In genomic region chr1:94840811-94841210, GRCh38 we compare ENCODE assay signal across 29 cellular contexts. TPM values are rescaled to one million over a fixed set of nuclear protein-coding genes. Genes with fewer than 3 reads are reported as not detected.
DNase-seq lines count a peak whose midpoint lies in the region; ATAC-seq, FAIRE-seq and TF ChIP-seq lines count a peak whose summit lies in the region.
"Had no signal": no experiment of that assay in that cellular context is flagged by ENCODE, and none has a peak within 500 bp of the region (broad histone marks: within the 10 kb centered on the region; RNA-seq: fewer than 3 reads in every experiment).

No MANE protein-coding gene starts in this region.

- no peak overlapping the region for H2BK120ac ChIP-seq in H1 (replicated peaks; ENCODE audit: low read depth, low read length)
- no peak overlapping the region for H2BK120ac ChIP-seq in mesenchymal stem cell (ENCODE audit: low read depth, low read length)

- no peak overlapping the region for H3K14ac ChIP-seq in H1 (ENCODE audit: insufficient read length)
- no peak overlapping the region for H3K14ac ChIP-seq in mesenchymal stem cell (ENCODE audit: low read length in 2 of 2)

- BruUV-seq in HepG2 (replicated peaks; lab: Mats Ljungman, UMichigan) (no TSS peak), K562 (replicated peaks; lab: Mats Ljungman, UMichigan) (no TSS peak)

- no peaks in the 10 kb centered on the region for H3K9me1 ChIP-seq in K562 (ENCODE audit: control insufficient read depth, insufficient read depth, low read length)

- H2BK15ac ChIP-seq in H1 (ENCODE audit: low read length) (no peak overlapping the region), mesenchymal stem cell (ENCODE audit: low read depth, poor library complexity, severe bottlenecking) (no peak overlapping the region)

- H3K56ac ChIP-seq in H1 (replicated peaks; ENCODE audit: insufficient read length, low read depth, low read length) = no peak overlapping the region

- no peaks in the 10 kb centered on the region for H3K27me3 ChIP-seq in HepG2 (ENCODE audit: control insufficient read depth in 1 of 2, insufficient read depth in 2 of 2, low read length in 2 of 2)
- H3K27me3 ChIP-seq in right lobe of liver = no peaks in the 10 kb centered on the region
- H3K27me3 ChIP-seq in K562 (ENCODE audit: control insufficient read depth in 2 of 2, insufficient read depth in 2 of 2, low read length in 2 of 2) = peaks cover 11 to 30% of the 10 kb centered on the region in 2 experiments
- no peaks in the 10 kb centered on the region for H3K27me3 ChIP-seq in H1 (replicated peaks in 1 of 4; ENCODE audit: control insufficient read depth in 3 of 4, extremely low read depth in 1 of 4, insufficient read depth in 3 of 4, low read length in 3 of 4)
- no peaks in the 10 kb centered on the region for H3K27me3 ChIP-seq in mesenchymal stem cell (ENCODE audit: control insufficient read depth in 1 of 2, insufficient read depth in 1 of 2, low read length in 2 of 2)
- H3K27me3 ChIP-seq: BE2C, BLaER1 had no signal

- POLR2A ChIA-PET in HepG2 (lab: Yijun Ruan, JAX) = no interaction called here
- POLR2A ChIA-PET in K562 (lab: Yijun Ruan, JAX) = no interaction called here
- POLR2A ChIA-PET in H1 (lab: Charles Lee; ENCODE audit: partially characterized antibody) = interaction anchor here (0.6 kb wide), 1 partner anchor 71 kb away, joined by 3 read pairs; no protein-coding TSS in a partner anchor

- FAIRE-seq in HepG2 (lab: Jason Lieb, UNC) (no peak), K562 (lab: Jason Lieb, UNC) (no peak), H1 (lab: Jason Lieb, UNC) (no peak)
- FAIRE-seq: GM12878, GM12892, GM18507, GM19239 had no signal

- H2AK5ac ChIP-seq in H1 (ENCODE audit: low read depth, low read length) (no peak overlapping the region), mesenchymal stem cell (ENCODE audit: low read length, severe bottlenecking) (no peak overlapping the region)

- TF ChIP-seq CTCF in HepG2 (CRISPR knock-in tag; IDR thresholded peaks at IDR 0.05) (no peak), right lobe of liver (IDR thresholded peaks at IDR 0.05) (no peak), K562 (IDR thresholded peaks at IDR 0.05 in 2 of 3, conservative IDR thresholded peaks at IDR 0.05 in 1 of 3; ENCODE audit: insufficient read depth in 2 of 3, low read depth in 1 of 3, low read length in 3 of 3) (no peak), H1 (IDR thresholded peaks at IDR 0.05; ENCODE audit: control extremely low read depth in 1 of 3, insufficient read depth in 1 of 3, low read depth in 1 of 3, low read length in 3 of 3) (no peak)

- H3K79me2 ChIP-seq in HepG2 (ENCODE audit: insufficient read depth, low read length) (no peaks in the 10 kb centered on the region), K562 (ENCODE audit: control insufficient read depth, insufficient read depth, low read length) (no peaks in the 10 kb centered on the region), H1 (ENCODE audit: control insufficient read depth in 1 of 2, insufficient read depth in 2 of 2, low read length in 2 of 2) (no peaks in the 10 kb centered on the region)

- no peak overlapping the region for H3K27ac ChIP-seq in HepG2 (ENCODE audit: extremely low read length, insufficient read depth, low read length)
- no peak overlapping the region for H3K27ac ChIP-seq in right lobe of liver
- H3K27ac ChIP-seq in K562 (ENCODE audit: extremely low read depth, low read depth, low read length) = no peak overlapping the region
- H3K27ac ChIP-seq in H1 (ENCODE audit: low read depth, low read length) = no peak overlapping the region
- no peak overlapping the region for H3K27ac ChIP-seq in mesenchymal stem cell (ENCODE audit: low read length, poor library complexity, severe bottlenecking)
- H3K27ac ChIP-seq: 22Rv1, BLaER1 had no signal

- no peaks in the 10 kb centered on the region for H3K23me2 ChIP-seq in H1 (ENCODE audit: low read depth, low read length)

- no peak overlapping the region for H3K23ac ChIP-seq in H1 (ENCODE audit: insufficient read length)
- no peak overlapping the region for H3K23ac ChIP-seq in mesenchymal stem cell (ENCODE audit: low read length in 2 of 2)

- TF ChIP-seq RAD21 in HepG2 (CRISPR knock-in tag; IDR thresholded peaks at IDR 0.05) (no peak), K562 (CRISPR knock-in tag; conservative IDR thresholded peaks at IDR 0.05 in 1 of 2, IDR thresholded peaks at IDR 0.05 in 1 of 2) (no peak), H1 (IDR thresholded peaks at IDR 0.05 in 1 of 2, conservative IDR thresholded peaks at IDR 0.05 in 1 of 2; ENCODE audit: low read depth in 2 of 2, low read length in 2 of 2) (no peak)

- H3K79me1 ChIP-seq in H1 (ENCODE audit: low read depth, low read length) (no peaks in the 10 kb centered on the region), mesenchymal stem cell (replicated peaks; ENCODE audit: low read length, poor library complexity, severe bottlenecking) (no peaks in the 10 kb centered on the region)

- no peak overlapping the region for H3K9ac ChIP-seq in HepG2 (ENCODE audit: insufficient read depth, low read depth, low read length)
- H3K9ac ChIP-seq in K562 (ENCODE audit: insufficient read depth in 1 of 2, low read depth in 2 of 2, low read length in 2 of 2) = no peak overlapping the region
- no peak overlapping the region for H3K9ac ChIP-seq in H1 (replicated peaks in 1 of 4; ENCODE audit: extremely low read depth in 1 of 4, low read depth in 3 of 4, low read length in 3 of 4)
- H3K9ac ChIP-seq in mesenchymal stem cell (ENCODE audit: low read length) = no peak overlapping the region
- H3K9ac ChIP-seq: BLaER1 had no signal

- H2BK5ac ChIP-seq in H1 (ENCODE audit: low read depth, low read length) (no peak overlapping the region), mesenchymal stem cell (ENCODE audit: low read depth, low read length, poor library complexity, severe bottlenecking) (no peak overlapping the region)

- H3K4me2 ChIP-seq in HepG2 (ENCODE audit: low read depth, low read length) (no peak overlapping the region), K562 (ENCODE audit: insufficient read depth, low read length) (no peak overlapping the region), H1 (ENCODE audit: insufficient read depth in 1 of 2, low read depth in 2 of 2, low read length in 2 of 2) (no peak overlapping the region), mesenchymal stem cell (ENCODE audit: low read length, poor library complexity, severe bottlenecking) (no peak overlapping the region)
- H3K4me2 ChIP-seq: BLaER1 had no signal

- in situ Hi-C loops in HepG2 (cut with HindIII; ENCODE audit: extremely low pct_ligation_motif_present, low pct_unique_long_range_greater_than_20kb) (no loop called here), K562 (cut with MboI) (no loop called here)

- H4K91ac ChIP-seq in H1 (replicated peaks; ENCODE audit: insufficient read length, low read length) (no peak overlapping the region), mesenchymal stem cell (ENCODE audit: low read length) (no peak overlapping the region)

- DNase-seq in HepG2 (ENCODE audit: low spot score) (no peak), right lobe of liver (no peak), K562 (ENCODE audit: extremely low read depth in 1 of 4, low spot score in 3 of 4) (no peak), H1 (ENCODE audit: low read depth in 1 of 2, low spot score in 2 of 2) (no peak), mesenchymal stem cell (no peak)
- DNase-seq: ACHN; BE2C; C1 segment of cervical spinal cord; CD4-positive, alpha-beta memory T cell; CD4-positive, CD25-positive, alpha-beta regulatory T cell; CD8-positive, alpha-beta memory T cell; COR-L47; DMS 273 treated with DMSO at 0.1 percent for 48 hours; DMS153; DMS53; DMS79; DND-41; EL; GDM1 had no signal

- no peaks in the 10 kb centered on the region for H4K20me1 ChIP-seq in HepG2 (ENCODE audit: insufficient read depth, low read length)
- H4K20me1 ChIP-seq in K562 (replicated peaks; ENCODE audit: control insufficient read depth, insufficient read depth, low read length) = no peaks in the 10 kb centered on the region
- no peaks in the 10 kb centered on the region for H4K20me1 ChIP-seq in H1 (replicated peaks in 1 of 2; ENCODE audit: control insufficient read depth in 1 of 2, insufficient read depth in 2 of 2, low read length in 2 of 2)
- H4K20me1 ChIP-seq: BLaER1 had no signal

- H4K8ac ChIP-seq in H1 (ENCODE audit: extremely low read depth, insufficient read depth, low read length) (no peak overlapping the region), mesenchymal stem cell (ENCODE audit: low read length) (no peak overlapping the region)

- no peak overlapping the region for H2BK20ac ChIP-seq in H1 (ENCODE audit: low read length)

- H3K4ac ChIP-seq in H1 (replicated peaks; ENCODE audit: insufficient read length, low read depth, low read length) (no peak overlapping the region), mesenchymal stem cell (ENCODE audit: low read depth in 1 of 2, low read length in 2 of 2) (no peak overlapping the region)

- CTCF ChIA-PET in HepG2 (lab: Yijun Ruan, JAX; ENCODE audit: low intra/inter-chr PET ratio, low total read pairs) = no interaction called here
- CTCF ChIA-PET in K562 (lab: Yijun Ruan, JAX; ENCODE audit: low intra/inter-chr PET ratio) = no interaction called here
- CTCF ChIA-PET in H1 (lab: Charles Lee; ENCODE audit: partially characterized antibody) = interaction anchor here (0.8 to 2.6 kb wide), 4 partner anchors 11 to 203 kb away, joined by 3 to 14 read pairs (median 5); no protein-coding TSS in a partner anchor

- H3K4me1 ChIP-seq in HepG2 (ENCODE audit: insufficient read depth, low read length) = no peaks in the 10 kb centered on the region
- no peaks in the 10 kb centered on the region for H3K4me1 ChIP-seq in right lobe of liver
- no peaks in the 10 kb centered on the region for H3K4me1 ChIP-seq in K562 (replicated peaks in 1 of 2; ENCODE audit: control insufficient read depth in 2 of 2, insufficient read depth in 2 of 2, low read length in 2 of 2)
- H3K4me1 ChIP-seq in H1 (replicated peaks in 1 of 4; ENCODE audit: control insufficient read depth in 3 of 4, insufficient read depth in 4 of 4, low read length in 3 of 4) = no peaks in the 10 kb centered on the region
- no peaks in the 10 kb centered on the region for H3K4me1 ChIP-seq in mesenchymal stem cell (ENCODE audit: control insufficient read depth, insufficient read depth, low read depth, low read length)
- H3K4me1 ChIP-seq: BE2C, BLaER1 had no signal

- 92% methylated on average over 5 of the region's 5 CpGs for WGBS in HepG2 (ENCODE audit: low lambda C conversion rate)
- WGBS in right lobe of liver (ENCODE audit: insufficient coverage, low coverage, low lambda C conversion rate, missing lambda C conversion rate) = 100% methylated on average over 2 of the region's 5 CpGs
- 2% methylated on average over 5 of the region's 5 CpGs for whole genome bisulfite sequencing in K562 (ENCODE audit: insufficient coverage, low coverage, missing lambda C conversion rate)
- 93% methylated on average over 5 of the region's 5 CpGs; no CpG with 5 or more reads in 1 of the 2 experiments for WGBS in H1 (ENCODE audit: extremely low coverage in 1 of 2, insufficient coverage in 1 of 2, insufficient read length in 1 of 2, insufficient replicate concordance in 2 of 2, low coverage in 1 of 2, low lambda C conversion rate in 2 of 2, missing lambda C conversion rate in 1 of 2), 2 experiments
- 100% methylated on average over 3 of the region's 5 CpGs for WGBS in mesenchymal stem cell

- H3K4me3 ChIP-seq in HepG2 (replicated peaks in 1 of 3; ENCODE audit: insufficient read depth in 1 of 3, low read depth in 2 of 3, low read length in 3 of 3) = no peak overlapping the region
- H3K4me3 ChIP-seq in right lobe of liver = no peak overlapping the region
- no peak overlapping the region for H3K4me3 ChIP-seq in K562
- no peak overlapping the region for H3K4me3 ChIP-seq in H1 (ENCODE audit: extremely low read depth in 1 of 4, insufficient read depth in 2 of 4, low read depth in 3 of 4, low read length in 4 of 4)
- H3K4me3 ChIP-seq in mesenchymal stem cell (ENCODE audit: insufficient read depth in 1 of 2, low read depth in 1 of 2, low read length in 2 of 2) = no peak overlapping the region
- H3K4me3 ChIP-seq: BLaER1, GM12878 had no signal

- no peak overlapping the region for H2BK12ac ChIP-seq in H1 (ENCODE audit: low read depth, low read length)
- no peak overlapping the region for H2BK12ac ChIP-seq in mesenchymal stem cell (ENCODE audit: low read length in 2 of 2)

- no peak overlapping the region for H3K18ac ChIP-seq in H1 (ENCODE audit: extremely low read depth, low read length)
- no peak overlapping the region for H3K18ac ChIP-seq in mesenchymal stem cell (ENCODE audit: low read depth in 1 of 2, low read length in 2 of 2)

- H2AFZ ChIP-seq in HepG2 (ENCODE audit: low read length) = no peak overlapping the region
- no peak overlapping the region for H2AFZ ChIP-seq in K562 (ENCODE audit: low read depth, low read length)
- H2AFZ ChIP-seq in H1 (ENCODE audit: low read length) = no peak overlapping the region
- no peak overlapping the region for H2AFZ ChIP-seq in mesenchymal stem cell (ENCODE audit: low read depth, low read length)

- ATAC-seq in HepG2 (no peak), right lobe of liver (no peak), K562 (no peak), GM18873 (IDR thresholded peaks at IDR 0.05; ENCODE audit: low FRiP score, unreplicated experiment) (no peak)
- ATAC-seq: GM12878 had no signal

- no peak overlapping the region for H4K5ac ChIP-seq in H1 (ENCODE audit: insufficient read length, low read depth, low read length)

- no peak for TF ChIP-seq POLR2A in HepG2 (IDR thresholded peaks at IDR 0.05; ENCODE audit: insufficient read depth in 1 of 2, low read depth in 2 of 2, low read length in 2 of 2)
- TF ChIP-seq POLR2A in right lobe of liver (IDR thresholded peaks at IDR 0.05) = no peak
- no peak for TF ChIP-seq POLR2A in K562 (conservative IDR thresholded peaks at IDR 0.05)
- no peak for TF ChIP-seq POLR2A in H1 (IDR thresholded peaks at IDR 0.05; ENCODE audit: control extremely low read depth in 1 of 2, low read depth in 2 of 2, low read length in 2 of 2)

- H3K9me3 ChIP-seq in HepG2 (ENCODE audit: low read length) = no peaks in the 10 kb centered on the region
- no peaks in the 10 kb centered on the region for H3K9me3 ChIP-seq in right lobe of liver
- no peaks in the 10 kb centered on the region for H3K9me3 ChIP-seq in K562 (replicated peaks; ENCODE audit: control insufficient read depth, insufficient read depth, low read depth, low read length)
- H3K9me3 ChIP-seq in H1 (ENCODE audit: insufficient read depth in 2 of 2, low read depth in 1 of 2, low read length in 1 of 2) = no peaks in the 10 kb centered on the region
- no peaks in the 10 kb centered on the region for H3K9me3 ChIP-seq in mesenchymal stem cell (ENCODE audit: control insufficient read depth, low read length)
- H3K9me3 ChIP-seq: BE2C, BLaER1 had no signal

- intact Hi-C loops in HepG2 (cut with micrococcal nuclease; ENCODE audit: unreplicated experiment) = no loop called here
- intact Hi-C loops in right lobe of liver (cut with DNase I) = no loop called here
- intact Hi-C loops in K562 (cut with micrococcal nuclease) = no loop called here

- H3K36me3 ChIP-seq in HepG2 (replicated peaks in 1 of 2; ENCODE audit: control insufficient read depth in 1 of 2, insufficient read depth in 2 of 2, low read length in 2 of 2) (peaks cover 1 to 4% of the 10 kb centered on the region in 2 experiments; a peak in 4 of 5 replicates), right lobe of liver (no peaks in the 10 kb centered on the region), K562 (ENCODE audit: control insufficient read depth, insufficient read depth, low read length) (no peaks in the 10 kb centered on the region), H1 (ENCODE audit: control insufficient read depth in 2 of 4, insufficient read depth in 4 of 4, low read length in 3 of 4) (no peaks in the 10 kb centered on the region), mesenchymal stem cell (ENCODE audit: control insufficient read depth in 1 of 2, insufficient read depth in 2 of 2, low read depth in 1 of 2, low read length in 2 of 2) (peaks cover 0 to 45% of the 10 kb centered on the region in 2 experiments)
- H3K36me3 ChIP-seq: BE2C had no signal

- TF ChIP-seq EP300 in HepG2 (IDR thresholded peaks at IDR 0.05; ENCODE audit: low read depth in 2 of 2, low read length in 2 of 2) (no peak), HepG2 (CRISPR knock-in tag; IDR thresholded peaks at IDR 0.05; ENCODE audit: borderline replicate concordance) (no peak), K562 (IDR thresholded peaks at IDR 0.05; ENCODE audit: low read length) (no peak), H1 (IDR thresholded peaks at IDR 0.05; ENCODE audit: borderline replicate concordance in 1 of 2, low read depth in 2 of 2, low read length in 2 of 2) (no peak)

RNA-seq across cellular contexts. Expression of gene SLC44A3, which starts 20.7 kb away (rescaled TPM):
- total RNA-seq in HepG2 (2016; rRNA removed; fragmentation: Illumina TruSeq; extraction: Trizol) = 3.8 and 6.8 TPM in 2 replicates
- 2.6 and 3.7 TPM in 2 replicates for total RNA-seq in HepG2 (2016; cell fraction: cytosol; rRNA removed; fragmentation: Illumina TruSeq; extraction: Trizol; ENCODE audit: low read depth)
- 3.9 and 7.2 TPM in 2 replicates for total RNA-seq in HepG2 (2016; cell fraction: insoluble cytoplasmic fraction; rRNA removed; fragmentation: Illumina TruSeq; extraction: Trizol)
- 4.5 and 5.9 TPM in 2 replicates for total RNA-seq in HepG2 (2016; cell fraction: membrane; rRNA removed; fragmentation: Illumina TruSeq; extraction: Trizol)
- total RNA-seq in HepG2 (2016; cell fraction: nucleus; rRNA removed; fragmentation: Illumina TruSeq; extraction: Trizol) = 6.0 and 9.9 TPM in 2 replicates
- polyA plus RNA-seq in HepG2 (2011; rRNA removed) = 11.7 and 14.1 TPM in 2 replicates
- polyA plus RNA-seq in HepG2 (2011; cell fraction: cytosol; rRNA removed) = 8.5 and 11.2 TPM in 2 replicates
- 8.0 and 8.6 TPM in 2 replicates for polyA plus RNA-seq in HepG2 (2011; cell fraction: nucleus; rRNA removed)
- 6.3 and 7.4 TPM in 2 replicates for polyA plus RNA-seq in HepG2 (2012)
- 2.7 and 3.5 TPM in 2 replicates for polyA plus RNA-seq in HepG2 (2016; cell fraction: cytosol; fragmentation: Illumina TruSeq; extraction: Trizol; ENCODE audit: low read depth)
- polyA plus RNA-seq in HepG2 (2016; cell fraction: insoluble cytoplasmic fraction; fragmentation: Illumina TruSeq; extraction: Trizol; ENCODE audit: low read depth) = 5.4 and 5.5 TPM in 2 replicates
- polyA plus RNA-seq in HepG2 (2016; cell fraction: membrane; fragmentation: Illumina TruSeq; extraction: Trizol; ENCODE audit: low read depth) = 5.3 and 5.4 TPM in 2 replicates
- 12.5 and 12.7 TPM in 2 replicates for polyA plus RNA-seq in HepG2 (2016; cell fraction: nucleus; fragmentation: Illumina TruSeq; extraction: Trizol; ENCODE audit: insufficient read depth, low read depth)
- polyA minus RNA-seq in HepG2 (2011; rRNA and poly(A)+ RNA removed; ENCODE audit: low replicate concordance) = 0.47 and 12.2 TPM in 2 replicates
- polyA minus RNA-seq in HepG2 (2011; cell fraction: cytosol; rRNA and poly(A)+ RNA removed) = 4.6 and 6.4 TPM in 2 replicates
- 14.4 and 16.9 TPM in 2 replicates for polyA minus RNA-seq in HepG2 (2011; cell fraction: nucleus; rRNA and poly(A)+ RNA removed)
- total RNA-seq in right lobe of liver = 1 to 10 TPM; 1.9 to 8.7 (median 7.4) TPM
- not detected in 2 replicates for total RNA-seq in K562 (2011; cell fraction: chromatin; rRNA removed; ENCODE audit: low replicate concordance)
- not detected in 2 replicates for total RNA-seq in K562 (2011; cell fraction: nucleolus; rRNA removed)
- not detected in 2 replicates for total RNA-seq in K562 (2011; cell fraction: nucleoplasm; rRNA removed)
- total RNA-seq in K562 (2014; rRNA removed) = not detected in 2 replicates
- not detected in 2 replicates for total RNA-seq in K562 (2014; rRNA removed; fragmentation: Illumina TruSeq; extraction: Trizol)
- total RNA-seq in K562 (2015; rRNA removed; fragmentation: Illumina TruSeq; extraction: Trizol) = not detected in 2 replicates
- not detected in 2 replicates for total RNA-seq in K562 (2021)
- not detected in 2 replicates for polyA plus RNA-seq in K562 (2011; rRNA removed)
- not detected in 2 replicates for polyA plus RNA-seq in K562 (2011; cell fraction: cytosol; rRNA removed)
- polyA plus RNA-seq in K562 (2011; cell fraction: nucleus; rRNA removed) = not detected in 2 replicates
- polyA plus RNA-seq in K562 (2012) = not detected in 2 replicates
- polyA plus RNA-seq in K562 (2014; fragmentation: Illumina TruSeq; extraction: Trizol) = not detected in 2 replicates
- not detected for polyA plus RNA-seq in K562 (2014; fragmentation: Nextera tagmentation; extraction: Ambion mirVana)
- not detected in 2 replicates for polyA plus RNA-seq in K562 (2014; rRNA removed)
- polyA minus RNA-seq in K562 (2011; rRNA and poly(A)+ RNA removed) = not detected in 2 replicates
- polyA minus RNA-seq in K562 (2011; cell fraction: cytosol; rRNA and poly(A)+ RNA removed) = not detected in 2 replicates
- not detected in 2 replicates for polyA minus RNA-seq in K562 (2011; cell fraction: nucleus; rRNA and poly(A)+ RNA removed)
- 4.2 and 5.0 TPM in 2 replicates for total RNA-seq in H1 (2021; fragmentation: NEBNext Ultra II Directional; extraction: Animal tissue kit (Norgen Biotek cat#: 25700))
- polyA plus RNA-seq in H1 (2011; rRNA removed) = 3.6 and 5.0 TPM in 2 replicates
- polyA plus RNA-seq in H1 (2011; cell fraction: cytosol; rRNA removed) = 4.0 TPM
- polyA plus RNA-seq in H1 (2011; cell fraction: nucleus; rRNA removed) = 5.3 TPM
- 3.2 to 5.1 TPM (median 4.6 TPM) in 4 replicates for polyA plus RNA-seq in H1 (2012, experiment 1 of 2)
- polyA plus RNA-seq in H1 (2012, experiment 2 of 2) = 2.2 TPM
- 5.2 TPM for polyA plus RNA-seq in H1 (2013, experiment 1 of 2)
- 5.8 TPM for polyA plus RNA-seq in H1 (2013, experiment 2 of 2)
- polyA minus RNA-seq in H1 (2011; rRNA and poly(A)+ RNA removed) = 7.8 and 9.9 TPM in 2 replicates
- 1.1 TPM for polyA minus RNA-seq in H1 (2011; cell fraction: cytosol; rRNA and poly(A)+ RNA removed)
- 11.1 TPM for polyA minus RNA-seq in H1 (2011; cell fraction: nucleus; rRNA and poly(A)+ RNA removed)
- polyA plus RNA-seq in mesenchymal stem cell (2013, experiment 1 of 2) = 12.6 TPM
- polyA plus RNA-seq in mesenchymal stem cell (2013, experiment 2 of 2) = 11.5 TPM
- total RNA-seq: A172; A673; CD4-positive, CD25-positive, alpha-beta regulatory T cell; GM12878 had no signal
- polyA plus RNA-seq: CD14-positive monocyte; CD4-positive, CD25-positive, alpha-beta regulatory T cell; GM12878 had no signal

Comparison
In these comparisons a context has a peak if more than half of its experiments do, and no peak if none do; other contexts are left out.
1. Of the 241 proteins assayed by ChIP-seq in both HepG2 and K562: peak only in HepG2: none; only in K562: MAFG; in both: MAFF and MAFK; in neither: 238.